Comparison of ENCODE assay signal across 11 cellular contexts in genomic region chr6:87197547-87197946, GRCh38. TPM values are rescaled to one million over a fixed set of nuclear protein-coding genes. Genes with fewer than 3 reads are reported as not detected.
A peak's percentile ranks its signal among the peaks of the same experiment; 100 is the strongest.
DNase-seq lines count a peak whose midpoint lies in the region; ATAC-seq and TF ChIP-seq lines count a peak whose summit lies in the region.
"Had no signal": no experiment of that assay in that cellular context is flagged by ENCODE, and none has a peak within 500 bp of the region (broad histone marks: within the 10 kb centered on the region; RNA-seq: fewer than 3 reads in every experiment).

No MANE protein-coding gene starts in this region.

- no peak overlapping the region for H3K4me3 Mint-ChIP-seq in activated CD8-positive, alpha-beta T cell treated with anti-CD3 and anti-CD28 coated beads for 36 hours
- H3K4me3 Mint-ChIP-seq in activated CD8-positive, alpha-beta T cell treated with anti-CD3 and anti-CD28 coated beads, Interleukin-2, amount 10 ng/mL, durations not matched to agents 7 days and 5 days = no peak overlapping the region
- peak overlapping the region; percentile 25 for H3K4me3 Mint-ChIP-seq in stimulated activated effector memory CD8-positive, alpha-beta T cell treated with anti-CD3 and anti-CD28 coated beads, Interleukin-12 subunit alpha, Interleukin-12 subunit beta, amount 100 ng/mL, for 72 hours

- peak; percentile 24 for DNase-seq in activated CD8-positive, alpha-beta T cell treated with anti-CD3 and anti-CD28 coated beads for 36 hours
- no peak for DNase-seq in activated CD8-positive, alpha-beta T cell treated with anti-CD3 and anti-CD28 coated beads, Interleukin-2, amount 10 ng/mL, durations not matched to agents 7 days and 5 days
- DNase-seq in stimulated activated effector memory CD8-positive, alpha-beta T cell treated with anti-CD3 and anti-CD28 coated beads, Interleukin-12 subunit alpha, Interleukin-12 subunit beta, amount 100 ng/mL, for 72 hours (ENCODE audit: low spot score in 2 of 2) = no peak
- DNase-seq in NCI-H82 treated with DMSO at 0.1 percent for 48 hours (lab: John Stamatoyannopoulos, UW; ENCODE audit: unreplicated experiment) (no peak), DMS53 treated with DMSO at 0.1 percent for 48 hours (lab: John Stamatoyannopoulos, UW; ENCODE audit: unreplicated experiment) (no peak)
- no peak for DNase-seq in activated CD8-positive, alpha-beta memory T cell treated with anti-CD3 and anti-CD28 coated beads, Interleukin-2, amount 50 U/mL, for 48 hours
- DNase-seq: activated CD4-positive, alpha-beta T cell treated with anti-CD3 and anti-CD28 coated beads, Interleukin-2, amount 50 U/mL, for 1 hour; DMS79 treated with DMSO at 0.1 percent for 48 hours; NCI-H510A treated with DMSO at 0.1 percent for 48 hours had no signal

- no peaks in the 10 kb centered on the region for H3K9me3 Mint-ChIP-seq in activated CD8-positive, alpha-beta T cell treated with anti-CD3 and anti-CD28 coated beads for 36 hours
- H3K9me3 Mint-ChIP-seq in activated CD8-positive, alpha-beta T cell treated with anti-CD3 and anti-CD28 coated beads, Interleukin-2, amount 10 ng/mL, durations not matched to agents 7 days and 5 days (ENCODE audit: insufficient read depth) = no peaks in the 10 kb centered on the region
- no peaks in the 10 kb centered on the region for H3K9me3 Mint-ChIP-seq in stimulated activated effector memory CD8-positive, alpha-beta T cell treated with anti-CD3 and anti-CD28 coated beads, Interleukin-12 subunit alpha, Interleukin-12 subunit beta, amount 100 ng/mL, for 72 hours

- CTCF ChIA-PET in activated CD8-positive, alpha-beta T cell treated with anti-CD3 and anti-CD28 coated beads for 36 hours (lab: Charles Lee) = interaction anchor here (0.9 to 1.3 kb wide), 4 partner anchors 10 to 58 kb away, joined by 3 to 4 read pairs (median 3); partner anchors contain the start of gene ZNF292
- CTCF ChIA-PET in activated CD8-positive, alpha-beta T cell treated with anti-CD3 and anti-CD28 coated beads, Interleukin-2, amount 10 ng/mL, durations not matched to agents 7 days and 5 days (lab: Charles Lee) = interaction anchor here (0.5 kb wide), 1 partner anchor 284 kb away, joined by 3 read pairs; no protein-coding TSS in a partner anchor

- ATAC-seq in activated CD8-positive, alpha-beta T cell treated with anti-CD3 and anti-CD28 coated beads for 36 hours = peak; percentile 62
- no peak for ATAC-seq in activated CD8-positive, alpha-beta T cell treated with anti-CD3 and anti-CD28 coated beads, Interleukin-2, amount 10 ng/mL, durations not matched to agents 7 days and 5 days
- peak; percentile 53 for ATAC-seq in GM21528 (IDR thresholded peaks at IDR 0.05; ENCODE audit: low FRiP score, unreplicated experiment)
- peak; percentile 60 for ATAC-seq in HG03159 (IDR thresholded peaks at IDR 0.05; ENCODE audit: unreplicated experiment)
- peak; percentile 87 for ATAC-seq in stimulated activated effector memory CD8-positive, alpha-beta T cell treated with anti-CD3 and anti-CD28 coated beads, Interleukin-12 subunit alpha, Interleukin-12 subunit beta, amount 100 ng/mL, for 72 hours

- peaks cover 31% of the 10 kb centered on the region for H3K36me3 Mint-ChIP-seq in activated CD8-positive, alpha-beta T cell treated with anti-CD3 and anti-CD28 coated beads for 36 hours (ENCODE audit: low read depth)
- peaks cover 11% of the 10 kb centered on the region for H3K36me3 Mint-ChIP-seq in activated CD8-positive, alpha-beta T cell treated with anti-CD3 and anti-CD28 coated beads, Interleukin-2, amount 10 ng/mL, durations not matched to agents 7 days and 5 days (ENCODE audit: low read depth)
- peaks cover 51% of the 10 kb centered on the region for H3K36me3 Mint-ChIP-seq in stimulated activated effector memory CD8-positive, alpha-beta T cell treated with anti-CD3 and anti-CD28 coated beads, Interleukin-12 subunit alpha, Interleukin-12 subunit beta, amount 100 ng/mL, for 72 hours

- no peaks in the 10 kb centered on the region for H3K27me3 Mint-ChIP-seq in activated CD8-positive, alpha-beta T cell treated with anti-CD3 and anti-CD28 coated beads for 36 hours
- H3K27me3 Mint-ChIP-seq in activated CD8-positive, alpha-beta T cell treated with anti-CD3 and anti-CD28 coated beads, Interleukin-2, amount 10 ng/mL, durations not matched to agents 7 days and 5 days (ENCODE audit: low read depth) = no peaks in the 10 kb centered on the region

- H3K27ac Mint-ChIP-seq in activated CD8-positive, alpha-beta T cell treated with anti-CD3 and anti-CD28 coated beads for 36 hours = peak overlapping the region; percentile 55
- H3K27ac Mint-ChIP-seq in activated CD8-positive, alpha-beta T cell treated with anti-CD3 and anti-CD28 coated beads, Interleukin-2, amount 10 ng/mL, durations not matched to agents 7 days and 5 days = no peak overlapping the region
- H3K27ac Mint-ChIP-seq in stimulated activated effector memory CD8-positive, alpha-beta T cell treated with anti-CD3 and anti-CD28 coated beads, Interleukin-12 subunit alpha, Interleukin-12 subunit beta, amount 100 ng/mL, for 72 hours = no peak overlapping the region

- POLR2A ChIA-PET in activated CD8-positive, alpha-beta T cell treated with anti-CD3 and anti-CD28 coated beads for 36 hours (lab: Charles Lee) = interaction anchor here (0.6 to 2.2 kb wide), 6 partner anchors 10 to 556 kb away, joined by 3 to 8 read pairs (median 4); no protein-coding TSS in a partner anchor
- POLR2A ChIA-PET in activated CD8-positive, alpha-beta T cell treated with anti-CD3 and anti-CD28 coated beads, Interleukin-2, amount 10 ng/mL, durations not matched to agents 7 days and 5 days (lab: Charles Lee) = interaction anchor here (0.6 kb wide), 1 partner anchor 1407 kb away, joined by 3 read pairs; no protein-coding TSS in a partner anchor

- intact Hi-C loops in activated CD8-positive, alpha-beta T cell treated with anti-CD3 and anti-CD28 coated beads for 36 hours (cut with micrococcal nuclease) = loop anchor here (5.0 kb wide), 1 partner anchor 40 kb away; the partner anchor contains the start of gene ZNF292

- TF ChIP-seq CTCF in activated CD8-positive, alpha-beta T cell treated with anti-CD3 and anti-CD28 coated beads for 36 hours (IDR thresholded peaks at IDR 0.05) = no peak

- peaks cover 78% of the 10 kb centered on the region for H3K4me1 Mint-ChIP-seq in activated CD8-positive, alpha-beta T cell treated with anti-CD3 and anti-CD28 coated beads for 36 hours (ENCODE audit: low read depth)
- peaks cover 23% of the 10 kb centered on the region for H3K4me1 Mint-ChIP-seq in activated CD8-positive, alpha-beta T cell treated with anti-CD3 and anti-CD28 coated beads, Interleukin-2, amount 10 ng/mL, durations not matched to agents 7 days and 5 days (ENCODE audit: low read depth)
- peaks cover 58% of the 10 kb centered on the region for H3K4me1 Mint-ChIP-seq in stimulated activated effector memory CD8-positive, alpha-beta T cell treated with anti-CD3 and anti-CD28 coated beads, Interleukin-12 subunit alpha, Interleukin-12 subunit beta, amount 100 ng/mL, for 72 hours

RNA-seq across cellular contexts. Expression of gene ZNF292, which starts 42.2 kb away (rescaled TPM):
- 10 to 100 TPM; 76.4 to 78.3 TPM for total RNA-seq in activated CD8-positive, alpha-beta T cell treated with anti-CD3 and anti-CD28 coated beads for 36 hours
- total RNA-seq in activated CD8-positive, alpha-beta T cell treated with anti-CD3 and anti-CD28 coated beads, Interleukin-2, amount 10 ng/mL, durations not matched to agents 7 days and 5 days = 10 to 100 TPM; 48.5 to 50.7 TPM
